ENCODE assay signal across 18 cellular contexts in genomic region chr15:87850916-87851315, GRCh38.
"Had no signal": no experiment of that assay in that cellular context is flagged by ENCODE, and none has a peak within 500 bp of the region (broad histone marks: within the 10 kb centered on the region; RNA-seq: fewer than 3 reads in every experiment).

No MANE protein-coding gene starts in this region.

- H3K9me3 Mint-ChIP-seq: activated T-cell treated with anti-CD3 and anti-CD28 coated beads, Interleukin-2, amount 50 U/mL, for 24 hours; activated T-helper 17 cell treated with anti-CD3 and anti-CD28 coated beads, Interleukin-2, amount 50 U/mL, for 72 hours; neural progenitor cell; WTC11 had no signal

- H3K27ac Mint-ChIP-seq: activated naive CD8-positive, alpha-beta T cell; activated T-cell treated with anti-CD3 and anti-CD28 coated beads, Interleukin-2, amount 50 U/mL, for 24 hours; activated T-helper 17 cell treated with anti-CD3 and anti-CD28 coated beads, Interleukin-2, amount 50 U/mL, for 72 hours; naive thymus-derived CD4-positive, alpha-beta T cell; neural progenitor cell; progenitor cell of endocrine pancreas; WTC11 had no signal

- DNase-seq: activated CD8-positive, alpha-beta memory T cell treated with anti-CD3 and anti-CD28 coated beads, Interleukin-2, amount 50 U/mL, for 4 hours; activated naive CD4-positive, alpha-beta T cell; activated T-cell treated with anti-CD3 and anti-CD28 coated beads, Interleukin-2, amount 50 U/mL, for 24 hours; adrenal gland; body of pancreas; effector memory CD4-positive, alpha-beta T cell; naive thymus-derived CD4-positive, alpha-beta T cell; retina; stimulated activated CD4-positive, alpha-beta T cell treated with anti-CD3 and anti-CD28 coated beads, Interleukin-4, amount 100 ng/mL, for 4 hours; stimulated activated naive CD8-positive, alpha-beta T cell treated with anti-CD3 and anti-CD28 coated beads, Interleukin-15, Interleukin-2, amounts not matched to agents 100 U/mL and 50 U/mL, for 24 hours; T-helper 9 cell; thyroid gland; upper lobe of right lung had no signal

- H3K4me3 Mint-ChIP-seq: activated naive CD8-positive, alpha-beta T cell; activated T-cell treated with anti-CD3 and anti-CD28 coated beads, Interleukin-2, amount 50 U/mL, for 24 hours; activated T-helper 17 cell treated with anti-CD3 and anti-CD28 coated beads, Interleukin-2, amount 50 U/mL, for 72 hours; naive thymus-derived CD4-positive, alpha-beta T cell; neural progenitor cell; WTC11 had no signal

- ATAC-seq: activated T-helper 17 cell treated with anti-CD3 and anti-CD28 coated beads, Interleukin-2, amount 50 U/mL, for 72 hours; body of pancreas; naive thymus-derived CD4-positive, alpha-beta T cell; stimulated activated naive CD8-positive, alpha-beta T cell treated with anti-CD3 and anti-CD28 coated beads, Interleukin-15, Interleukin-2, amounts not matched to agents 100 U/mL and 50 U/mL, for 24 hours; upper lobe of right lung; WTC11 had no signal

- H3K4me1 Mint-ChIP-seq: activated T-helper 17 cell treated with anti-CD3 and anti-CD28 coated beads, Interleukin-2, amount 50 U/mL, for 72 hours; naive thymus-derived CD4-positive, alpha-beta T cell; neural progenitor cell; WTC11 had no signal

- H3K36me3 Mint-ChIP-seq: activated naive CD8-positive, alpha-beta T cell; naive thymus-derived CD4-positive, alpha-beta T cell; neural progenitor cell; WTC11 had no signal
